ENCODE assay signal across 17 cellular contexts in genomic region chr3:32630266-32630665, GRCh38. TPM values are rescaled to one million over a fixed set of nuclear protein-coding genes. Genes with fewer than 3 reads are reported as not detected.
DNase-seq lines count a peak whose midpoint lies in the region; ATAC-seq and TF ChIP-seq lines count a peak whose summit lies in the region.
"Had no signal": no experiment of that assay in that cellular context is flagged by ENCODE, and none has a peak within 500 bp of the region (broad histone marks: within the 10 kb centered on the region; RNA-seq: fewer than 3 reads in every experiment).

No MANE protein-coding gene starts in this region.

- TF ChIP-seq EP300 in upper lobe of left lung (IDR thresholded peaks at IDR 0.05): no peak

- no peak overlapping the region for H3K4me3 ChIP-seq in fibroblast of pulmonary artery (replicated peaks; ENCODE audit: low read depth, low read length)
- H3K4me3 ChIP-seq in upper lobe of left lung: no peak overlapping the region
- H3K4me3 ChIP-seq: transverse colon had no signal

- no peak for ATAC-seq in upper lobe of left lung (ENCODE audit: low FRiP score in 2 of 2)
- ATAC-seq: activated CD4-positive, alpha-beta T cell treated with anti-CD3 and anti-CD28 coated beads for 36 hours had no signal

- H3K36me3 ChIP-seq in upper lobe of left lung: no peaks in the 10 kb centered on the region
- H3K36me3 ChIP-seq: BE2C, brain microvascular endothelial cell, transverse colon had no signal

- peaks cover 0 to 7% (median 5%) of the 10 kb centered on the region in 4 donors for H3K4me1 ChIP-seq in upper lobe of left lung
- H3K4me1 ChIP-seq: BE2C, transverse colon had no signal

- WGBS in upper lobe of left lung, 2 donors: 79 to 95% methylated on average over 1 of the region's 1 CpG

- no peak overlapping the region for H3K27ac ChIP-seq in RWPE1
- H3K27ac ChIP-seq in upper lobe of left lung: no peak overlapping the region
- H3K27ac ChIP-seq: brain microvascular endothelial cell, transverse colon had no signal

- TF ChIP-seq CTCF in RWPE1 (conservative IDR thresholded peaks at IDR 0.05; ENCODE audit: low read depth): no peak
- TF ChIP-seq CTCF in fibroblast of pulmonary artery (IDR thresholded peaks at IDR 0.05; ENCODE audit: low read length, missing control alignments): no peak
- no peak for TF ChIP-seq CTCF in upper lobe of left lung (IDR thresholded peaks at IDR 0.05)

- CTCF ChIA-PET in RWPE1 (lab: Yijun Ruan, JAX): no interaction called here

- H3K9me3 ChIP-seq in upper lobe of left lung: no peaks in the 10 kb centered on the region
- H3K9me3 ChIP-seq: BE2C, transverse colon had no signal

- DNase-seq in HCEC 1CT (peak; percentile 47), RWPE1 (ENCODE audit: low spot score) (peak; percentile 49), fibroblast of pulmonary artery (ENCODE audit: low read depth) (peak; percentile 55), renal cortical epithelial cell (ENCODE audit: low read depth) (peak; percentile 83), upper lobe of left lung (no peak), NCI-H510A treated with DMSO at 0.1 percent for 48 hours (lab: John Stamatoyannopoulos, UW) (no peak), NK-92 (lab: John Stamatoyannopoulos, UW; ENCODE audit: unreplicated experiment) (no peak)
- DNase-seq: activated CD4-positive, alpha-beta T cell treated with anti-CD3 and anti-CD28 coated beads for 36 hours; BE2C; brain microvascular endothelial cell; MV-4-11; NCI-H2081; NCI-H446; occipital lobe; stimulated activated naive CD4-positive, alpha-beta T cell; SW 1271; transverse colon had no signal

- TF ChIP-seq POLR2A in upper lobe of left lung (IDR thresholded peaks at IDR 0.05): no peak

- POLR2A ChIA-PET in RWPE1 (lab: Yijun Ruan, JAX; ENCODE audit: low non-redundant PET): no interaction called here

- H3K27me3 ChIP-seq in upper lobe of left lung: no peaks in the 10 kb centered on the region
- H3K27me3 ChIP-seq: BE2C, brain microvascular endothelial cell, transverse colon had no signal

RNA-seq across cellular contexts. Expression of gene CNOT10, which starts 54.7 kb away (rescaled TPM):
- total RNA-seq in renal cortical epithelial cell (21.7 and 24.3 TPM in 2 replicates), upper lobe of left lung (10 to 100 TPM; 19.1 to 47.1 (median 29.6) TPM)

RNA-seq across cellular contexts. Expression of gene DYNC1LI1, which starts 59.6 kb away (rescaled TPM):
- total RNA-seq in renal cortical epithelial cell: 46.7 and 53.7 TPM in 2 replicates
- 10 to 100 TPM; 16.8 to 42.0 (median 33.8) TPM for total RNA-seq in upper lobe of left lung

Comparison
In these comparisons a context has a peak if more than half of its experiments do, and no peak if none do; other contexts are left out.
1. DNase-seq: peak in HCEC 1CT (single experiment), RWPE1 (single experiment), fibroblast of pulmonary artery (single experiment) and renal cortical epithelial cell (single experiment); none in upper lobe of left lung (0 of 2), NCI-H510A treated with DMSO at 0.1 percent for 48 hours (single experiment) and NK-92 (single experiment).